27 cellular contexts compared by ENCODE assay signal in genomic region chr10:71210031-71210871, GRCh38. TPM values are rescaled to one million over a fixed set of nuclear protein-coding genes. Genes with fewer than 3 reads are reported as not detected.
A peak's percentile ranks its signal among the peaks of the same experiment; 100 is the strongest.
DNase-seq lines count a peak whose midpoint lies in the region; ATAC-seq and TF ChIP-seq lines count a peak whose summit lies in the region.
"Had no signal": no experiment of that assay in that cellular context is flagged by ENCODE, and none has a peak within 500 bp of the region (broad histone marks: within the 10 kb centered on the region; RNA-seq: fewer than 3 reads in every experiment).

No MANE protein-coding gene starts in this region.

- peaks cover 40% of the 10 kb centered on the region for H3K4me1 Mint-ChIP-seq in GM23338
- H3K4me1 Mint-ChIP-seq: activated T-helper 17 cell treated with anti-CD3 and anti-CD28 coated beads, Interleukin-2, amount 50 U/mL, for 72 hours had no signal

- H3K27ac ChIP-seq in GM23338 (ENCODE audit: low read depth) (no peak overlapping the region), RWPE2 (ENCODE audit: poor library complexity, severe bottlenecking) (no peak overlapping the region), spleen (no peak overlapping the region)
- H3K27ac ChIP-seq: C4-2B, gastroesophageal sphincter, left lung, pancreas, right atrium auricular region, upper lobe of left lung had no signal

- H3K36me3 Mint-ChIP-seq in GM23338 (ENCODE audit: low read depth): no peaks in the 10 kb centered on the region
- H3K36me3 Mint-ChIP-seq: activated naive CD8-positive, alpha-beta T cell; naive B cell had no signal

- TF ChIP-seq POLR2A in spleen (IDR thresholded peaks at IDR 0.05): no peak

- peak overlapping the region; percentile 26; the same call in 1 of the 2 replicates for H3K4me2 ChIP-seq in GM23338

- H3K4me3 ChIP-seq in GM23338 (no peak overlapping the region), RWPE2 (ENCODE audit: severe bottlenecking) (no peak overlapping the region), spleen (no peak overlapping the region)
- H3K4me3 ChIP-seq: gastroesophageal sphincter, left lung, pancreas, right atrium auricular region, upper lobe of left lung had no signal

- H3K9me3 Mint-ChIP-seq in GM23338: no peaks in the 10 kb centered on the region
- H3K9me3 Mint-ChIP-seq: activated T-helper 17 cell treated with anti-CD3 and anti-CD28 coated beads, Interleukin-2, amount 50 U/mL, for 72 hours; naive B cell had no signal

- no peaks in the 10 kb centered on the region for H3K9me2 ChIP-seq in GM23338 (ENCODE audit: insufficient read depth)

- H3K27ac Mint-ChIP-seq in GM23338: no peak overlapping the region
- H3K27ac Mint-ChIP-seq: activated naive CD8-positive, alpha-beta T cell; activated T-helper 17 cell treated with anti-CD3 and anti-CD28 coated beads, Interleukin-2, amount 50 U/mL, for 72 hours; naive B cell had no signal

- no peak for TF ChIP-seq CTCF in GM23338 (conservative IDR thresholded peaks at IDR 0.05; ENCODE audit: low read depth in 2 of 2)
- TF ChIP-seq CTCF in RWPE2 (IDR thresholded peaks at IDR 0.05; ENCODE audit: poor library complexity, severe bottlenecking): no peak
- no peak for TF ChIP-seq CTCF in spleen (IDR thresholded peaks at IDR 0.05 in 8 of 11, conservative IDR thresholded peaks at IDR 0.05 in 3 of 11)

- peaks cover 23% of the 10 kb centered on the region for H3K79me2 ChIP-seq in GM23338 (replicated peaks; ENCODE audit: insufficient read depth)

- peaks cover 51% of the 10 kb centered on the region for H3K27me3 ChIP-seq in GM23338 (ENCODE audit: insufficient read depth)
- H3K27me3 ChIP-seq in RWPE2 (ENCODE audit: insufficient read depth, poor library complexity, severe bottlenecking): peaks cover 24% of the 10 kb centered on the region
- H3K27me3 ChIP-seq in spleen (replicated peaks in 1 of 7): peaks cover 3 to 88% (median 42%) of the 10 kb centered on the region in 7 donors
- H3K27me3 ChIP-seq: pancreas, right atrium auricular region had no signal

- ATAC-seq in GM23338: no peak
- ATAC-seq in RWPE2 (ENCODE audit: low read depth): no peak
- ATAC-seq: activated T-helper 17 cell treated with anti-CD3 and anti-CD28 coated beads, Interleukin-2, amount 50 U/mL, for 72 hours; gastroesophageal sphincter; HepG2; left lung; pancreas had no signal

- peaks cover 2% of the 10 kb centered on the region; the same call in 1 of the 2 replicates for H4K20me1 ChIP-seq in GM23338 (replicated peaks; ENCODE audit: insufficient read depth)

- H3F3A ChIP-seq in GM23338 (replicated peaks; ENCODE audit: low read depth): no peaks in the 10 kb centered on the region

- no peak overlapping the region; the same call in 2 of the 3 replicates for H3K4me3 Mint-ChIP-seq in GM23338
- H3K4me3 Mint-ChIP-seq: activated naive CD8-positive, alpha-beta T cell; activated T-helper 17 cell treated with anti-CD3 and anti-CD28 coated beads, Interleukin-2, amount 50 U/mL, for 72 hours had no signal

- 61 to 71% (median 67%) methylated on average over 8 of the region's 8 CpGs for WGBS in spleen, 5 donors

- H3K9me3 ChIP-seq in RWPE2 (ENCODE audit: severe bottlenecking) (no peaks in the 10 kb centered on the region), spleen (no peaks in the 10 kb centered on the region)
- H3K9me3 ChIP-seq: gastroesophageal sphincter, left lung, pancreas, right atrium auricular region, upper lobe of left lung had no signal

- H3K27me3 Mint-ChIP-seq in GM23338 (ENCODE audit: insufficient read depth, low read depth, poor library complexity): peaks cover 33% of the 10 kb centered on the region

- H3K36me3 ChIP-seq in GM23338 (ENCODE audit: insufficient read depth): no peaks in the 10 kb centered on the region
- no peaks in the 10 kb centered on the region for H3K36me3 ChIP-seq in RWPE2 (ENCODE audit: low read depth)
- H3K36me3 ChIP-seq in spleen: no peaks in the 10 kb centered on the region
- H3K36me3 ChIP-seq: gastroesophageal sphincter, left lung, pancreas, right atrium auricular region, upper lobe of left lung had no signal

- H2AFZ ChIP-seq in GM23338: no peak overlapping the region

- peaks cover 34% of the 10 kb centered on the region for H3K4me1 ChIP-seq in GM23338 (ENCODE audit: insufficient read depth)
- H3K4me1 ChIP-seq in RWPE2 (ENCODE audit: insufficient read depth, poor library complexity, severe bottlenecking): peaks cover 6% of the 10 kb centered on the region
- H3K4me1 ChIP-seq in spleen: peaks cover 10 to 50% (median 32%) of the 10 kb centered on the region in 6 donors

- intact Hi-C loops in spleen (cut with DNase I; ENCODE audit: low total_unique reads): loop anchor here (5.0 kb wide), 1 partner anchor 283 kb away; no protein-coding TSS in a partner anchor

- DNase-seq in GM23338 (ENCODE audit: low spot score): no peak
- peak; percentile 1 for DNase-seq in RWPE2 (ENCODE audit: low spot score)
- peak; percentile 13 for DNase-seq in left kidney (ENCODE audit: low read depth, low spot score)
- peak; percentile 49 for DNase-seq in spleen
- no peak for DNase-seq in SW 1271 (lab: John Stamatoyannopoulos, UW)
- no peak for DNase-seq in NCI-H510A treated with DMSO at 0.1 percent for 48 hours (lab: John Stamatoyannopoulos, UW)
- DNase-seq in activated gamma-delta T cell treated with Interleukin-2 at 50 U/mL for 16 hours: no peak
- DNase-seq: activated CD4-positive, alpha-beta T cell treated with anti-CD3 and anti-CD28 coated beads, Interleukin-2, amount 50 U/mL, for 4 hours; activated CD4-positive, CD25-positive, alpha-beta regulatory T cell; activated CD8-positive, alpha-beta memory T cell treated with anti-CD3 and anti-CD28 coated beads, Interleukin-2, amount 50 U/mL, for 4 hours; dermis blood vessel endothelial cell; hippocampal formation; Karpas-422; left lung; MV-4-11; naive B cell; NCI-H510A; stimulated activated CD4-positive, alpha-beta T cell treated with anti-CD3 and anti-CD28 coated beads, Interleukin-4, amount 100 ng/mL, for 1 hour; substantia nigra; upper lobe of left lung had no signal

TF ChIP-seq in GM23338, 12 proteins besides CTCF, POLR2A, EP300 and RAD21 (continues in another document):
- TF ChIP-seq ZNF462 (CRISPR knock-in tag; IDR thresholded peaks at IDR 0.05): no peak
- TF ChIP-seq JUNB (IDR thresholded peaks at IDR 0.05; ENCODE audit: unreplicated experiment): no peak
- TF ChIP-seq CREB1 (CRISPR knock-in tag; IDR thresholded peaks at IDR 0.05; ENCODE audit: low read depth): no peak
- no peak for TF ChIP-seq NANOG (IDR thresholded peaks at IDR 0.05; ENCODE audit: borderline replicate concordance)

RNA-seq across cellular contexts. Expression of gene UNC5B, which starts 2.1 kb away (rescaled TPM):
- 25.2 and 31.2 TPM in 2 replicates for total RNA-seq in GM23338 (2014; rRNA removed; shearing (Covaris generic))
- 8.0 and 8.7 TPM in 2 replicates for polyA plus RNA-seq in GM23338 (2016; fragmentation: Nextera tagmentation; extraction: Ambion mirVana)
- 10 to 100 TPM in 5 of 7 donors, 1 to 10 TPM in 2; 6.8 to 21.1 (median 15.4) TPM for total RNA-seq in spleen
- 1 to 10 TPM in 2 of 3 donors, under 1 TPM in 1; 0.74 to 3.2 (median 1.7) TPM for polyA plus RNA-seq in spleen

Comparison
In these comparisons a context has a peak if more than half of its experiments do, and no peak if none do; other contexts are left out.
1. DNase-seq: peak in RWPE2 (single experiment), left kidney (single experiment) and spleen (single experiment); none in GM23338 (single experiment), SW 1271 (0 of 2), NCI-H510A treated with DMSO at 0.1 percent for 48 hours (single experiment) and activated gamma-delta T cell treated with Interleukin-2 at 50 U/mL for 16 hours (single experiment).